ENCODE assay signal across 23 cellular contexts in the genomic region with DNA sequence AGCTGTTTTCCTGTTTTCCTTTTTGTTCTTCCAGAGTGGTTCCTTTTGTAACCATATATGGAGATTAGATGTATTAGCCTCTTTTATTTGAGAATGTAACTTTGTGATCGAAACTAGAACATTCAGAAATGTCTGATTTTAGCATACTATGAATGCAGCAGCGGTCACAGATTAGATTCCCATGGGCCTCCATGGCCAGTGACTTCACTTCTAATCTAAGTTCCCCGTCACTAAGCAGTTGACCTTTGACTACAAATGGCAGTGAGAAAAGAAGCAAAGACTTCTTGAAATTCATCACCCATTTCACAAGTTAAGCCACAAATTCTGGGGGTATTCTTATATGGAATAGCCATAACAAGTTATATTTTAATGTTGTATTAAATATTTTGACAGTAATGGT.
A peak's percentile ranks its signal among the peaks of the same experiment; 100 is the strongest.
DNase-seq lines count a peak whose midpoint lies in the region; ATAC-seq and TF ChIP-seq lines count a peak whose summit lies in the region.
"Had no signal": no experiment of that assay in that cellular context is flagged by ENCODE, and none has a peak within 500 bp of the region (broad histone marks: within the 10 kb centered on the region; RNA-seq: fewer than 3 reads in every experiment).

No MANE protein-coding gene starts in this region.

- H3K4me3 ChIP-seq in heart left ventricle (peak overlapping the region in 9 of 12 donors; percentile 2 to 62 (median 48)), right cardiac atrium (ENCODE audit: low read length) (peak overlapping the region; percentile 56), skeletal muscle tissue (ENCODE audit: low read length in 3 of 3) (no peak overlapping the region), uterus (peak overlapping the region in 1 of 2 donors; percentile 0)
- H3K4me3 ChIP-seq: GM23248, MG63 had no signal

- ATAC-seq in heart left ventricle (peak in 3 of 4 donors; percentile 33 to 61 (median 44)), Right ventricle myocardium inferior (no peak), right cardiac atrium (peak in 1 of 2 donors; percentile 43), GM21528 (IDR thresholded peaks at IDR 0.05; ENCODE audit: low FRiP score, unreplicated experiment) (no peak)
- ATAC-seq in activated T-cell treated with anti-CD3 and anti-CD28 coated beads, Interleukin-2, amount 50 U/mL, for 72 hours (replicated peaks in 1 of 2) = no peak
- no peak for ATAC-seq in activated CD8-positive, alpha-beta memory T cell treated with anti-CD3 and anti-CD28 coated beads, Interleukin-2, amount 10 ng/mL, durations not matched to agents 7 days and 5 days
- ATAC-seq: PC-3 had no signal

- intact Hi-C loops in heart left ventricle (cut with DNase I) (loop anchor here in 1 of 10 donors (10.0 kb wide), 1 partner anchor 271 kb away; no protein-coding TSS in a partner anchor), Right ventricle myocardium inferior (cut with DNase I) (loop anchor here (5.0 kb wide), 1 partner anchor 44 kb away; no protein-coding TSS in a partner anchor), right cardiac atrium (cut with DNase I) (no loop called here), uterus (cut with DNase I; ENCODE audit: low total_unique reads) (no loop called here)

- H3K36me3 ChIP-seq in heart left ventricle = peaks cover 0 to 44% (median 20%) of the 10 kb centered on the region in 9 donors
- H3K36me3 ChIP-seq in skeletal muscle tissue (ENCODE audit: control insufficient read depth in 3 of 3, insufficient read depth in 3 of 3, low read length in 3 of 3) = peaks cover 2 to 5% (median 3%) of the 10 kb centered on the region in 3 donors
- no peaks in the 10 kb centered on the region for H3K36me3 ChIP-seq in uterus
- H3K36me3 ChIP-seq: MG63 had no signal

- no peaks in the 10 kb centered on the region for H3K9me3 ChIP-seq in heart left ventricle
- H3K9me3 ChIP-seq in right cardiac atrium (ENCODE audit: control insufficient read depth, low read length) = no peaks in the 10 kb centered on the region
- no peaks in the 10 kb centered on the region for H3K9me3 ChIP-seq in skeletal muscle tissue (ENCODE audit: control insufficient read depth in 3 of 3, low read length in 3 of 3)
- no peaks in the 10 kb centered on the region for H3K9me3 ChIP-seq in uterus
- H3K9me3 ChIP-seq: MG63 had no signal

- peaks cover 0 to 20% (median 2%) of the 10 kb centered on the region in 12 donors for H3K4me1 ChIP-seq in heart left ventricle
- H3K4me1 ChIP-seq in right cardiac atrium (ENCODE audit: control insufficient read depth, insufficient read depth, low read length) = peaks cover 1% of the 10 kb centered on the region
- peaks cover 5 to 10% (median 8%) of the 10 kb centered on the region in 3 donors for H3K4me1 ChIP-seq in skeletal muscle tissue (ENCODE audit: control insufficient read depth in 3 of 3, insufficient read depth in 3 of 3, low read length in 3 of 3)
- no peaks in the 10 kb centered on the region for H3K4me1 ChIP-seq in uterus

- H3K27me3 ChIP-seq in heart left ventricle = no peaks in the 10 kb centered on the region
- H3K27me3 ChIP-seq in right cardiac atrium (ENCODE audit: control insufficient read depth, insufficient read depth) = no peaks in the 10 kb centered on the region
- H3K27me3 ChIP-seq in skeletal muscle tissue (ENCODE audit: control insufficient read depth in 3 of 3, insufficient read depth in 3 of 3, low read length in 3 of 3) = no peaks in the 10 kb centered on the region
- H3K27me3 ChIP-seq in uterus = no peaks in the 10 kb centered on the region
- H3K27me3 ChIP-seq: MG63 had no signal

- TF ChIP-seq POLR2A in heart left ventricle (IDR thresholded peaks at IDR 0.05) (no peak), uterus (IDR thresholded peaks at IDR 0.05) (no peak)

- H3K36me3 Mint-ChIP-seq in activated T-cell treated with anti-CD3 and anti-CD28 coated beads, Interleukin-2, amount 50 U/mL, for 72 hours (ENCODE audit: insufficient read depth in 2 of 2) = no peaks in the 10 kb centered on the region
- peaks cover 15% of the 10 kb centered on the region for H3K36me3 Mint-ChIP-seq in activated CD8-positive, alpha-beta memory T cell treated with anti-CD3 and anti-CD28 coated beads, Interleukin-2, amount 10 ng/mL, durations not matched to agents 7 days and 5 days

- 41 to 48% (median 46%) methylated on average over 3 of the region's 3 CpGs for WGBS in heart left ventricle, 4 donors
- WGBS in right cardiac atrium = 51% methylated on average over 3 of the region's 3 CpGs

- CTCF ChIA-PET in activated CD8-positive, alpha-beta memory T cell treated with anti-CD3 and anti-CD28 coated beads, Interleukin-2, amount 10 ng/mL, durations not matched to agents 7 days and 5 days (lab: Charles Lee) = no interaction called here

- H3K27ac ChIP-seq in heart left ventricle = peak overlapping the region; percentile 46 to 91 (median 86)
- H3K27ac ChIP-seq in right cardiac atrium (ENCODE audit: low read length) = no peak overlapping the region
- H3K27ac ChIP-seq in skeletal muscle tissue (ENCODE audit: low read depth, low read length) = peak overlapping the region; percentile 67
- peak overlapping the region; percentile 90 to 94 for H3K27ac ChIP-seq in uterus
- H3K27ac ChIP-seq: 22Rv1, GM23248 had no signal

- no peak overlapping the region for H3K4me3 Mint-ChIP-seq in activated T-cell treated with anti-CD3 and anti-CD28 coated beads, Interleukin-2, amount 50 U/mL, for 72 hours
- no peak overlapping the region for H3K4me3 Mint-ChIP-seq in activated CD8-positive, alpha-beta memory T cell treated with anti-CD3 and anti-CD28 coated beads, Interleukin-2, amount 10 ng/mL, durations not matched to agents 7 days and 5 days
- H3K4me3 Mint-ChIP-seq: CD14-positive monocyte, IgD-negative memory B cell had no signal

- H3K4me1 Mint-ChIP-seq in activated T-cell treated with anti-CD3 and anti-CD28 coated beads, Interleukin-2, amount 50 U/mL, for 72 hours (ENCODE audit: low read depth) = no peaks in the 10 kb centered on the region
- no peaks in the 10 kb centered on the region for H3K4me1 Mint-ChIP-seq in activated CD8-positive, alpha-beta memory T cell treated with anti-CD3 and anti-CD28 coated beads, Interleukin-2, amount 10 ng/mL, durations not matched to agents 7 days and 5 days
- H3K4me1 Mint-ChIP-seq: CD14-positive monocyte, IgD-negative memory B cell had no signal

- H3K9ac ChIP-seq in skeletal muscle tissue (ENCODE audit: low read depth in 1 of 3, low read length in 3 of 3) = peak overlapping the region; percentile 2 to 60 (median 39)
- H3K9ac ChIP-seq: GM23248 had no signal

- H3K9me3 Mint-ChIP-seq in activated T-cell treated with anti-CD3 and anti-CD28 coated beads, Interleukin-2, amount 50 U/mL, for 72 hours = no peaks in the 10 kb centered on the region
- H3K9me3 Mint-ChIP-seq in activated CD8-positive, alpha-beta memory T cell treated with anti-CD3 and anti-CD28 coated beads, Interleukin-2, amount 10 ng/mL, durations not matched to agents 7 days and 5 days (ENCODE audit: low read depth) = no peaks in the 10 kb centered on the region
- H3K9me3 Mint-ChIP-seq: CD14-positive monocyte, IgD-negative memory B cell had no signal

- no peak overlapping the region for H3K27ac Mint-ChIP-seq in activated T-cell treated with anti-CD3 and anti-CD28 coated beads, Interleukin-2, amount 50 U/mL, for 72 hours
- no peak overlapping the region for H3K27ac Mint-ChIP-seq in activated CD8-positive, alpha-beta memory T cell treated with anti-CD3 and anti-CD28 coated beads, Interleukin-2, amount 10 ng/mL, durations not matched to agents 7 days and 5 days
- H3K27ac Mint-ChIP-seq: CD14-positive monocyte, IgD-negative memory B cell had no signal

- DNase-seq in heart left ventricle (peak in 2 of 5 donors; percentile 33 to 38), Right ventricle myocardium inferior (ENCODE audit: missing footprints) (no peak), right cardiac atrium (peak in 1 of 3 donors; percentile 21), uterus (no peak)
- DNase-seq in activated T-cell treated with anti-CD3 and anti-CD28 coated beads, Interleukin-2, amount 50 U/mL, for 72 hours = no peak
- DNase-seq in activated CD8-positive, alpha-beta memory T cell treated with anti-CD3 and anti-CD28 coated beads, Interleukin-2, amount 10 ng/mL, durations not matched to agents 7 days and 5 days = no peak
- DNase-seq: DMS79, GM23248, HCEC 1CT, Karpas-422, MG63, NCI-H1048, NCI-H1436 treated with DMSO at 0.1 percent for 48 hours, NCI-H2029, NCI-H2171, NCI-H526, PC-3, RPMI8226 had no signal

- TF ChIP-seq CTCF in heart left ventricle (IDR thresholded peaks at IDR 0.05) = no peak
- no peak for TF ChIP-seq CTCF in uterus (IDR thresholded peaks at IDR 0.05)

- no peaks in the 10 kb centered on the region for H3K27me3 Mint-ChIP-seq in activated T-cell treated with anti-CD3 and anti-CD28 coated beads, Interleukin-2, amount 50 U/mL, for 72 hours (ENCODE audit: low read depth)
- H3K27me3 Mint-ChIP-seq in activated CD8-positive, alpha-beta memory T cell treated with anti-CD3 and anti-CD28 coated beads, Interleukin-2, amount 10 ng/mL, durations not matched to agents 7 days and 5 days = no peaks in the 10 kb centered on the region
- H3K27me3 Mint-ChIP-seq: IgD-negative memory B cell had no signal

Comparison
In these comparisons a context has a peak if more than half of its experiments do, and no peak if none do; other contexts are left out.
1. ATAC-seq: peak in heart left ventricle (3 of 4); none in Right ventricle myocardium inferior (single experiment), GM21528 (single experiment), activated T-cell treated with anti-CD3 and anti-CD28 coated beads, Interleukin-2, amount 50 U/mL, for 72 hours (0 of 2) and activated CD8-positive, alpha-beta memory T cell treated with anti-CD3 and anti-CD28 coated beads, Interleukin-2, amount 10 ng/mL, durations not matched to agents 7 days and 5 days (single experiment).
2. H3K4me3 ChIP-seq: peak in heart left ventricle (9 of 12) and right cardiac atrium (single experiment); none in skeletal muscle tissue (0 of 3).